ENCODE assay signal across 9 cellular contexts in genomic region chr10:61937631-61938284, GRCh38. TPM values are rescaled to one million over a fixed set of nuclear protein-coding genes. Genes with fewer than 3 reads are reported as not detected.
DNase-seq lines count a peak whose midpoint lies in the region; ATAC-seq and TF ChIP-seq lines count a peak whose summit lies in the region.
"Had no signal": no experiment of that assay in that cellular context is flagged by ENCODE, and none has a peak within 500 bp of the region (broad histone marks: within the 10 kb centered on the region; RNA-seq: fewer than 3 reads in every experiment).

No MANE protein-coding gene starts in this region.

- no peak overlapping the region for H3K4me3 Mint-ChIP-seq in CD4-positive, alpha-beta T cell

- H3K27ac Mint-ChIP-seq in CD4-positive, alpha-beta T cell: peak overlapping the region; percentile 82

- H2AFZ ChIP-seq in osteoblast (ENCODE audit: low read length): peak overlapping the region; percentile 38

- DNase-seq in CD4-positive, alpha-beta T cell: no peak
- DNase-seq in LHCN-M2 (ENCODE audit: low read depth) (peak; percentile 53), choroid plexus epithelial cell (ENCODE audit: low read depth) (peak; percentile 67), osteoblast (ENCODE audit: insufficient read length, low spot score, missing footprints) (no peak), GM19240 (ENCODE audit: insufficient read length, low spot score) (no peak)
- DNase-seq: NCI-H526 had no signal

- no peaks in the 10 kb centered on the region for H3K9me3 Mint-ChIP-seq in CD4-positive, alpha-beta T cell

- POLR2A ChIA-PET in CD4-positive, alpha-beta T cell (lab: Charles Lee): interaction anchor here (1.1 to 1.9 kb wide), 8 partner anchors 9 to 38 kb away, joined by 3 to 7 read pairs (median 5); no protein-coding TSS in a partner anchor

- no peak for ATAC-seq in CD4-positive, alpha-beta T cell (ENCODE audit: poor library complexity)
- ATAC-seq in GM21825 (IDR thresholded peaks at IDR 0.05; ENCODE audit: unreplicated experiment) (no peak), HG02884 (IDR thresholded peaks at IDR 0.05; ENCODE audit: unreplicated experiment) (no peak), HG02678 (IDR thresholded peaks at IDR 0.05; ENCODE audit: unreplicated experiment) (no peak)

- no peak overlapping the region for H3K27ac ChIP-seq in CD4-positive, alpha-beta T cell (ENCODE audit: low read depth, low read length)
- H3K27ac ChIP-seq in osteoblast (ENCODE audit: low read depth, low read length): peak overlapping the region; percentile 83

- peaks cover 52% of the 10 kb centered on the region for H3K4me1 ChIP-seq in osteoblast (ENCODE audit: insufficient read depth, low read length)

- TF ChIP-seq CTCF in CD4-positive, alpha-beta T cell (IDR thresholded peaks at IDR 0.05): no peak
- TF ChIP-seq CTCF in choroid plexus epithelial cell (conservative IDR thresholded peaks at IDR 0.05; ENCODE audit: low read depth, low read length) (no peak), osteoblast (IDR thresholded peaks at IDR 0.05; ENCODE audit: extremely low read depth, low read depth, low read length) (no peak)

- peaks cover 83% of the 10 kb centered on the region for H3K4me1 Mint-ChIP-seq in CD4-positive, alpha-beta T cell (ENCODE audit: low read depth)

- H3K4me2 ChIP-seq in osteoblast (ENCODE audit: insufficient read depth, low read length): peak overlapping the region; percentile 86

- H3K36me3 Mint-ChIP-seq in CD4-positive, alpha-beta T cell (ENCODE audit: low read depth): peaks cover 33% of the 10 kb centered on the region

- H3K9me3 ChIP-seq in CD4-positive, alpha-beta T cell (ENCODE audit: control insufficient read depth, low read length): no peaks in the 10 kb centered on the region
- H3K9me3 ChIP-seq in osteoblast (ENCODE audit: low read depth, low read length): no peaks in the 10 kb centered on the region

- H3K4me3 ChIP-seq in choroid plexus epithelial cell (ENCODE audit: low read depth, low read length) (no peak overlapping the region), osteoblast (ENCODE audit: insufficient read depth, low read length) (peak overlapping the region; percentile 51)

- peaks cover 43% of the 10 kb centered on the region for H3K79me2 ChIP-seq in osteoblast (ENCODE audit: insufficient read depth, low read length)

- CTCF ChIA-PET in CD4-positive, alpha-beta T cell (lab: Charles Lee): interaction anchor here (0.7 to 1.8 kb wide), 4 partner anchors 35 to 187 kb away, joined by 4 to 6 read pairs (median 5); no protein-coding TSS in a partner anchor

- H3K27me3 Mint-ChIP-seq in CD4-positive, alpha-beta T cell: no peaks in the 10 kb centered on the region

- intact Hi-C loops in CD4-positive, alpha-beta T cell (cut with DNase I, micrococcal nuclease): loop anchor here in 1 of 2 experiments (2.0 kb wide), 1 partner anchor 33 kb away; no protein-coding TSS in a partner anchor

- no peaks in the 10 kb centered on the region for H3K27me3 ChIP-seq in CD4-positive, alpha-beta T cell (ENCODE audit: control insufficient read depth, insufficient read depth, low read length)
- H3K27me3 ChIP-seq in osteoblast (ENCODE audit: insufficient read depth, low read length): no peaks in the 10 kb centered on the region

- peaks cover 3% of the 10 kb centered on the region for H4K20me1 ChIP-seq in osteoblast (ENCODE audit: insufficient read depth, low read length)

- peaks cover 14% of the 10 kb centered on the region for H3K36me3 ChIP-seq in osteoblast (ENCODE audit: insufficient read depth, low read length)

RNA-seq across cellular contexts. Expression of gene ARID5B, which starts 36.3 kb away (rescaled TPM):
- 10 to 100 TPM; 49.2 to 51.3 TPM for total RNA-seq in CD4-positive, alpha-beta T cell
- total RNA-seq in LHCN-M2 (2014; rRNA removed) (11.0 and 17.4 TPM in 2 replicates), osteoblast (88.4 and 94.1 TPM in 2 replicates)
- polyA plus RNA-seq in LHCN-M2 (2012): 10.1 TPM

Comparison
In these comparisons a context has a peak if more than half of its experiments do, and no peak if none do; other contexts are left out.
1. DNase-seq: peak in LHCN-M2 (single experiment) and choroid plexus epithelial cell (single experiment); none in CD4-positive, alpha-beta T cell (0 of 10), osteoblast (single experiment) and GM19240 (single experiment).